14 cellular contexts compared by ENCODE assay signal in the genomic region with DNA sequence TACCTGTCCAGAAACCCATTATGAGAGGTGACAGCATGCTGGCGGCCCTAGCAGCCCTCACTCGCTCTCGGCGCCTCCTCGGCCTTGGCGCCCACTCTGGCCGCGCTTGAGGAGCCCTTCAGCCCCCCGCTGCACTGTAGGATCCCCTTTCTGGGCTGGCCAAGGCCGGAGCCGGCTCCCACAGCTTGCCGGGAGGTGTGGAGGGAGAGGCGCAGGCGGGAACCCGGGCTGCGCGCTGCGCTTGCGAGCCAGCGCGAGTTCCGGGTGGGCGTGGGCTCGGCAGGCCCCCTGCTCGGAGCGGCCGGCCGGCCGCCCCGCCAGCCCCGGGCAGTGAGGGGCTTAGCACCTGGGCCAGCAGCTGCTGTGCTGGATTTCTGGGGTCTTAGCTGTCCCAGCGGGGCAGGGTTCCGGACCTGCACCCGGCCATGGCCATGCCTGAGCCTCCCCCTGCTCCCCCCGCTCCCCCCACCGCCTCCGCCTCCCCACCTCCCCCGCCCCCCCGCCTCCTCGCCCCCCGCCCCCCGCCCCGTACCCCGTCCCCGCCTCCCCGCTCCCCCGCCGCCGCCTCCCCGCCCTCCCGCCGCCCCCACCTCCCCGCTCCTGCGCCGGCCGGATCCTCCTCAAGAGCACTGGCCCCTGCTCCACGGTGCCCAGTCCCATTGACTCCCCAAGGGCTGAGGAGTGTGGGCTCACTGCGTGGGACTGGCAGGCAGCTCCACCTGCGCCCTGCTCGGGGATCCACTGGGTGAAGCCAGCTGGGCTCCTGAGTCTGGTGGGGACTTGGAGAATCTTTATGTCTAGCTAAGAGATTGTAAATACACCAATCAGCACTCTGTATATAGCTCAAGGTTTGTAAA.
"Had no signal": no experiment of that assay in that cellular context is flagged by ENCODE, and none has a peak within 500 bp of the region (broad histone marks: within the 10 kb centered on the region; RNA-seq: fewer than 3 reads in every experiment).

No MANE protein-coding gene starts in this region.

- H3K27ac ChIP-seq: lower lobe of right lung, ovary, sigmoid colon, thyroid gland, vagina had no signal

- H3K4me1 ChIP-seq: lower lobe of right lung, sigmoid colon, thyroid gland, vagina had no signal

- H3K9me3 ChIP-seq: lower lobe of right lung, ovary, sigmoid colon, thyroid gland, vagina had no signal

- H3K27me3 ChIP-seq: ovary, sigmoid colon, thyroid gland, vagina had no signal

- DNase-seq: activated B cell treated with CpG ODN at 0.5 μM for 24 hours; activated CD4-positive, alpha-beta T cell treated with anti-CD3 and anti-CD28 coated beads for 48 hours; activated CD8-positive, alpha-beta memory T cell treated with anti-CD3 and anti-CD28 coated beads for 24 hours; activated naive CD4-positive, alpha-beta T cell; endodermal cell; erythroblast; kidney; lower lobe of right lung; midbrain; ovary; sigmoid colon; stimulated activated CD4-positive, alpha-beta T cell treated with anti-CD3 and anti-CD28 coated beads, Interleukin-1b, Interleukin-23, amount 100 ng/mL, for 48 hours had no signal

- H3K4me3 ChIP-seq: lower lobe of right lung, ovary, thyroid gland, vagina had no signal

- H3K36me3 ChIP-seq: lower lobe of right lung, ovary, sigmoid colon, thyroid gland, vagina had no signal
